Comparison of ENCODE assay signal across 15 cellular contexts in genomic region chr17:28865946-28866752, GRCh38. TPM values are rescaled to one million over a fixed set of nuclear protein-coding genes. Genes with fewer than 3 reads are reported as not detected.
DNase-seq lines count a peak whose midpoint lies in the region; ATAC-seq, FAIRE-seq and TF ChIP-seq lines count a peak whose summit lies in the region.
"Had no signal": no experiment of that assay in that cellular context is flagged by ENCODE, and none has a peak within 500 bp of the region (broad histone marks: within the 10 kb centered on the region; RNA-seq: fewer than 3 reads in every experiment).

No MANE protein-coding gene starts in this region.

- H3K36me3 ChIP-seq in Loucy (ENCODE audit: insufficient read depth, low read length) = no peaks in the 10 kb centered on the region
- no peaks in the 10 kb centered on the region for H3K36me3 ChIP-seq in bronchial epithelial cell (ENCODE audit: control insufficient read depth, insufficient read depth, low read length)
- H3K36me3 ChIP-seq in osteoblast (ENCODE audit: insufficient read depth, low read length) = no peaks in the 10 kb centered on the region

- DNase-seq in DMS153 (lab: John Stamatoyannopoulos, UW) (peak; percentile 2), DMS153 treated with DMSO at 0.1 percent for 48 hours (lab: John Stamatoyannopoulos, UW; ENCODE audit: unreplicated experiment) (no peak), bronchial epithelial cell (ENCODE audit: low read depth) (peak; percentile 48), osteoblast (ENCODE audit: insufficient read length, low spot score, missing footprints) (peak; percentile 11), NCI-H1694 treated with DMSO at 0.1 percent for 48 hours (lab: John Stamatoyannopoulos, UW) (no peak)
- DNase-seq: 8988T; dorsolateral prefrontal cortex; GF-D8; nephron progenitor cell; stimulated activated CD4-positive, alpha-beta T cell treated with anti-CD3 and anti-CD28 coated beads, Interleukin-2, amount 100 ng/mL, for 48 hours; T-helper 9 cell had no signal

- H3K79me2 ChIP-seq in Loucy (ENCODE audit: insufficient read depth, low read length) (no peaks in the 10 kb centered on the region), osteoblast (ENCODE audit: insufficient read depth, low read length) (no peaks in the 10 kb centered on the region)

- ATAC-seq in HG03565 (IDR thresholded peaks at IDR 0.05; ENCODE audit: unreplicated experiment) = no peak
- no peak for ATAC-seq in GM18502 (IDR thresholded peaks at IDR 0.05; ENCODE audit: poor library complexity, unreplicated experiment)

- no peak for FAIRE-seq in bronchial epithelial cell (lab: Jason Lieb, UNC)

- H3K27me3 ChIP-seq in Loucy (ENCODE audit: insufficient read depth, low read length, poor library complexity, severe bottlenecking) (no peaks in the 10 kb centered on the region), bronchial epithelial cell (ENCODE audit: control insufficient read depth, insufficient read depth, low read length) (no peaks in the 10 kb centered on the region), osteoblast (ENCODE audit: insufficient read depth, low read length) (no peaks in the 10 kb centered on the region)
- H3K27me3 ChIP-seq: dorsolateral prefrontal cortex had no signal

- H3K9me2 ChIP-seq in Loucy (replicated peaks; ENCODE audit: low read depth, low read length) = no peaks in the 10 kb centered on the region

- H3K9ac ChIP-seq in Loucy (ENCODE audit: low read depth, low read length, poor library complexity, severe bottlenecking) = no peak overlapping the region
- H3K9ac ChIP-seq: KMS-11 had no signal

- H3K4me2 ChIP-seq in Loucy (ENCODE audit: low read depth, low read length, poor library complexity, severe bottlenecking) (no peak overlapping the region), osteoblast (ENCODE audit: insufficient read depth, low read length) (no peak overlapping the region)
- H3K4me2 ChIP-seq: KMS-11 had no signal

- peaks cover 3% of the 10 kb centered on the region for H3K4me1 ChIP-seq in Loucy (ENCODE audit: insufficient read depth, low read length, poor library complexity, severe bottlenecking)
- no peaks in the 10 kb centered on the region for H3K4me1 ChIP-seq in osteoblast (ENCODE audit: insufficient read depth, low read length)

- H3K4me3 ChIP-seq in Loucy (ENCODE audit: low read length, poor library complexity, severe bottlenecking) (no peak overlapping the region), bronchial epithelial cell (ENCODE audit: low read depth, low read length) (no peak overlapping the region), osteoblast (ENCODE audit: insufficient read depth, low read length) (no peak overlapping the region)
- H3K4me3 ChIP-seq: dorsolateral prefrontal cortex had no signal

- no peak for TF ChIP-seq CTCF in Loucy (conservative IDR thresholded peaks at IDR 0.05; ENCODE audit: low read length)
- TF ChIP-seq CTCF in bronchial epithelial cell (IDR thresholded peaks at IDR 0.05; ENCODE audit: insufficient read depth, low read length, severe bottlenecking) = no peak
- no peak for TF ChIP-seq CTCF in osteoblast (IDR thresholded peaks at IDR 0.05; ENCODE audit: extremely low read depth, low read depth, low read length)

- H2AFZ ChIP-seq in Loucy (ENCODE audit: low read length) (peak overlapping the region; percentile 60; the same call in 1 of the 2 replicates), osteoblast (ENCODE audit: low read length) (no peak overlapping the region)

- H3K9me3 ChIP-seq in Loucy (ENCODE audit: insufficient read depth, low read depth, low read length) = no peaks in the 10 kb centered on the region
- H3K9me3 ChIP-seq in osteoblast (ENCODE audit: low read depth, low read length) = no peaks in the 10 kb centered on the region

- H3F3A ChIP-seq in Loucy (ENCODE audit: low read depth) = no peaks in the 10 kb centered on the region

- H4K20me1 ChIP-seq in Loucy (ENCODE audit: insufficient read depth, low read length, poor library complexity, severe bottlenecking) = no peaks in the 10 kb centered on the region
- H4K20me1 ChIP-seq in osteoblast (ENCODE audit: insufficient read depth, low read length) = no peaks in the 10 kb centered on the region

- H3K27ac ChIP-seq in osteoblast (ENCODE audit: low read depth, low read length) = no peak overlapping the region
- H3K27ac ChIP-seq: dorsolateral prefrontal cortex, KMS-11 had no signal

RNA-seq across cellular contexts. Expression of gene ERAL1, which starts 11.3 kb away (rescaled TPM):
- 17.3 and 17.6 TPM in 2 replicates for total RNA-seq in bronchial epithelial cell
- 28.9 and 30.4 TPM in 2 replicates for total RNA-seq in osteoblast

RNA-seq across cellular contexts. Expression of gene FAM222B, which starts 23.6 kb away (rescaled TPM):
- total RNA-seq in bronchial epithelial cell (3.2 and 3.6 TPM in 2 replicates), osteoblast (4.4 and 5.1 TPM in 2 replicates)

RNA-seq across cellular contexts. Expression of gene FLOT2, which starts 31.4 kb away (rescaled TPM):
- total RNA-seq in bronchial epithelial cell (24.5 TPM in 2 replicates), osteoblast (32.1 and 35.1 TPM in 2 replicates)

RNA-seq across cellular contexts. Expression of gene DHRS13, which starts 36.7 kb away (rescaled TPM):
- total RNA-seq in bronchial epithelial cell (2.9 and 11.3 TPM in 2 replicates), osteoblast (4.7 and 6.2 TPM in 2 replicates)

Comparison
In these comparisons a context has a peak if more than half of its experiments do, and no peak if none do; other contexts are left out.
1. DNase-seq: peak in DMS153 (single experiment), bronchial epithelial cell (single experiment) and osteoblast (single experiment); none in DMS153 treated with DMSO at 0.1 percent for 48 hours (single experiment) and NCI-H1694 treated with DMSO at 0.1 percent for 48 hours (single experiment).